19 cellular contexts compared by ENCODE assay signal in genomic region chr11:67432655-67433349, GRCh38. TPM values are rescaled to one million over a fixed set of nuclear protein-coding genes. Genes with fewer than 3 reads are reported as not detected.
DNase-seq lines count a peak whose midpoint lies in the region; ATAC-seq and TF ChIP-seq lines count a peak whose summit lies in the region.
"Had no signal": no experiment of that assay in that cellular context is flagged by ENCODE, and none has a peak within 500 bp of the region (broad histone marks: within the 10 kb centered on the region; RNA-seq: fewer than 3 reads in every experiment).

No MANE protein-coding gene starts in this region.

- H3K27ac ChIP-seq in 22Rv1 (0 out of 2 replicates have a peak overlapping the region, but pooled peaks have one; percentile 13), DOHH2 (ENCODE audit: low read depth, low read length) (no peak overlapping the region), testis (no peak overlapping the region), substantia nigra (ENCODE audit: low read depth, low read length, poor library complexity, severe bottlenecking) (no peak overlapping the region)
- H3K27ac ChIP-seq: WERI-Rb-1 had no signal

- no peak for DNase-seq in activated naive CD4-positive, alpha-beta T cell treated with anti-CD3 and anti-CD28 coated beads, Interleukin-2, amount 50 U/mL, for 72 hours (ENCODE audit: low spot score in 2 of 2)
- no peak for DNase-seq in testis
- no peak for DNase-seq in substantia nigra (lab: John Stamatoyannopoulos, UW)
- DNase-seq in endothelial cell (ENCODE audit: low spot score) = no peak
- DNase-seq: activated effector memory CD4-positive, alpha-beta T cell treated with Interleukin-2 at 50 U/mL for 16 hours; AML-193; GOT3; head of caudate nucleus; NCI-H187 treated with DMSO at 0.1 percent for 48 hours; NCI-H748 treated with DMSO at 0.1 percent for 48 hours; retina; Right ventricle myocardium superior; stimulated activated CD4-positive, alpha-beta T cell treated with anti-CD3 and anti-CD28 coated beads, Interleukin-4, amount 100 ng/mL, for 24 hours; WERI-Rb-1 had no signal

- H3K9me2 ChIP-seq in DOHH2 (replicated peaks; ENCODE audit: control insufficient read depth, low read length) = no peaks in the 10 kb centered on the region

- H3K36me3 ChIP-seq in DOHH2 (ENCODE audit: control insufficient read depth, low read length) (peaks cover 78% of the 10 kb centered on the region), testis (ENCODE audit: low read depth, missing control alignments) (no peaks in the 10 kb centered on the region)

- peaks cover 22 to 39% of the 10 kb centered on the region in 2 donors for H3K36me3 Mint-ChIP-seq in activated naive CD4-positive, alpha-beta T cell treated with anti-CD3 and anti-CD28 coated beads, Interleukin-2, amount 50 U/mL, for 72 hours
- H3K36me3 Mint-ChIP-seq in endothelial cell (ENCODE audit: low read depth, unreplicated experiment) = peaks cover 16% of the 10 kb centered on the region

- H3K4me2 ChIP-seq in DOHH2 (ENCODE audit: low read length) = 0 out of 2 replicates have a peak overlapping the region, but pooled peaks have one; percentile 94

- peaks cover 66% of the 10 kb centered on the region for H3K79me2 ChIP-seq in DOHH2 (ENCODE audit: control insufficient read depth, low read length)

- 88 to 92% methylated on average over 7 to 22 of the region's 22 CpGs for WGBS in testis, 2 donors

- peak overlapping the region; percentile 7 to 90 for H3K27ac Mint-ChIP-seq in activated naive CD4-positive, alpha-beta T cell treated with anti-CD3 and anti-CD28 coated beads, Interleukin-2, amount 50 U/mL, for 72 hours
- H3K27ac Mint-ChIP-seq in endothelial cell (ENCODE audit: unreplicated experiment) = no peak overlapping the region

- H3K4me3 ChIP-seq in DOHH2 (ENCODE audit: low read length) (no peak overlapping the region), testis (no peak overlapping the region)

- H3K4me3 Mint-ChIP-seq in endothelial cell (ENCODE audit: unreplicated experiment) = no peak overlapping the region

- no peak for TF ChIP-seq CTCF in 22Rv1 (IDR thresholded peaks at IDR 0.05)
- TF ChIP-seq CTCF in DOHH2 (IDR thresholded peaks at IDR 0.05; ENCODE audit: low read depth, low read length, poor library complexity, severe bottlenecking) = no peak
- TF ChIP-seq CTCF in testis (IDR thresholded peaks at IDR 0.05) = no peak
- TF ChIP-seq CTCF in endothelial cell (IDR thresholded peaks at IDR 0.05; ENCODE audit: unreplicated experiment) = no peak

- TF ChIP-seq POLR2A in testis (IDR thresholded peaks at IDR 0.05) = no peak

- ATAC-seq in activated naive CD4-positive, alpha-beta T cell treated with anti-CD3 and anti-CD28 coated beads, Interleukin-2, amount 50 U/mL, for 72 hours = no peak
- ATAC-seq: stimulated activated naive CD8-positive, alpha-beta T cell treated with anti-CD3 and anti-CD28 coated beads, Interleukin-15, amount 100 ng/mL, for 72 hours had no signal

- H3K9me3 Mint-ChIP-seq in activated naive CD4-positive, alpha-beta T cell treated with anti-CD3 and anti-CD28 coated beads, Interleukin-2, amount 50 U/mL, for 72 hours = no peaks in the 10 kb centered on the region
- H3K9me3 Mint-ChIP-seq in endothelial cell (ENCODE audit: unreplicated experiment) = no peaks in the 10 kb centered on the region
- H3K9me3 Mint-ChIP-seq: stimulated activated naive CD8-positive, alpha-beta T cell treated with anti-CD3 and anti-CD28 coated beads, Interleukin-15, amount 100 ng/mL, for 72 hours had no signal

- H4K20me1 ChIP-seq in DOHH2 (ENCODE audit: control insufficient read depth, insufficient read depth, low read depth, low read length) = peaks cover 12% of the 10 kb centered on the region; the same call in 1 of the 2 replicates

- H3F3A ChIP-seq in DOHH2 (ENCODE audit: control insufficient read depth, insufficient read depth) = peaks cover 34% of the 10 kb centered on the region

- H3K27me3 Mint-ChIP-seq in endothelial cell (ENCODE audit: unreplicated experiment) = peaks cover 10% of the 10 kb centered on the region
- H3K27me3 Mint-ChIP-seq: stimulated activated naive CD8-positive, alpha-beta T cell treated with anti-CD3 and anti-CD28 coated beads, Interleukin-15, amount 100 ng/mL, for 72 hours had no signal

- peaks cover 6% of the 10 kb centered on the region for H3K4me1 Mint-ChIP-seq in endothelial cell (ENCODE audit: unreplicated experiment)

- H3K9me3 ChIP-seq in DOHH2 (ENCODE audit: control insufficient read depth, insufficient read depth, low read length) = no peaks in the 10 kb centered on the region
- H3K9me3 ChIP-seq in testis = no peaks in the 10 kb centered on the region

- intact Hi-C loops in testis (cut with DNase I; ENCODE audit: low total_unique reads) = no loop called here

- no peaks in the 10 kb centered on the region for H3K27me3 ChIP-seq in DOHH2 (ENCODE audit: control insufficient read depth, low read length)
- no peaks in the 10 kb centered on the region for H3K27me3 ChIP-seq in testis

- H3K4me1 ChIP-seq in DOHH2 (ENCODE audit: control insufficient read depth, low read length) (peaks cover 46% of the 10 kb centered on the region), testis (peaks cover 8% of the 10 kb centered on the region)

RNA-seq across cellular contexts. Expression of gene RPS6KB2, which starts 4.5 kb away (rescaled TPM):
- 10 to 100 TPM; 64.3 to 68.8 TPM for total RNA-seq in activated naive CD4-positive, alpha-beta T cell treated with anti-CD3 and anti-CD28 coated beads, Interleukin-2, amount 50 U/mL, for 72 hours
- total RNA-seq in testis (10 to 100 TPM; 46.5 to 47.4 TPM), endothelial cell (ENCODE audit: unreplicated experiment) (44.2 TPM)
- polyA plus RNA-seq in testis (ENCODE audit: insufficient read depth, low read depth, low replicate concordance) = 30.1 TPM

RNA-seq across cellular contexts. Expression of gene PTPRCAP, which starts 4.7 kb away (rescaled TPM):
- 100 to 1,000 TPM in 1 of 2 donors, 10 to 100 TPM in 1; 65.2 to 131 TPM for total RNA-seq in activated naive CD4-positive, alpha-beta T cell treated with anti-CD3 and anti-CD28 coated beads, Interleukin-2, amount 50 U/mL, for 72 hours
- 1 to 10 TPM; 3.1 to 5.2 TPM for total RNA-seq in testis
- 5.6 TPM for polyA plus RNA-seq in testis (ENCODE audit: insufficient read depth, low read depth, low replicate concordance)
- 12.9 TPM for total RNA-seq in endothelial cell (ENCODE audit: unreplicated experiment)

RNA-seq across cellular contexts. Expression of gene CORO1B, which starts 10.5 kb away (rescaled TPM):
- 100 to 1,000 TPM; 293 to 428 TPM for total RNA-seq in activated naive CD4-positive, alpha-beta T cell treated with anti-CD3 and anti-CD28 coated beads, Interleukin-2, amount 50 U/mL, for 72 hours
- total RNA-seq in testis (10 to 100 TPM; 34.6 to 48.6 TPM), endothelial cell (ENCODE audit: unreplicated experiment) (252 TPM)
- polyA plus RNA-seq in testis (ENCODE audit: insufficient read depth, low read depth, low replicate concordance) = 34.3 TPM

RNA-seq across cellular contexts. Expression of gene CARNS1, which starts 17.3 kb away (rescaled TPM):
- total RNA-seq in activated naive CD4-positive, alpha-beta T cell treated with anti-CD3 and anti-CD28 coated beads, Interleukin-2, amount 50 U/mL, for 72 hours = 1 to 10 TPM; 1.4 to 4.5 TPM
- total RNA-seq in testis (1 to 10 TPM in 1 of 2 donors, under 1 TPM in 1; 0.74 to 1.3 TPM), endothelial cell (ENCODE audit: unreplicated experiment) (not detected)
- 1.6 TPM for polyA plus RNA-seq in testis (ENCODE audit: insufficient read depth, low read depth, low replicate concordance)

RNA-seq across cellular contexts. Expression of gene GPR152, which starts 19.7 kb away (rescaled TPM):
- total RNA-seq in activated naive CD4-positive, alpha-beta T cell treated with anti-CD3 and anti-CD28 coated beads, Interleukin-2, amount 50 U/mL, for 72 hours = not detected
- not detected for total RNA-seq in testis
- not detected for polyA plus RNA-seq in testis (ENCODE audit: insufficient read depth, low read depth, low replicate concordance)
- not detected for total RNA-seq in endothelial cell (ENCODE audit: unreplicated experiment)
- total RNA-seq: cardiac septum, LHCN-M2, Right ventricle myocardium superior had no signal
